In the genomic region with DNA sequence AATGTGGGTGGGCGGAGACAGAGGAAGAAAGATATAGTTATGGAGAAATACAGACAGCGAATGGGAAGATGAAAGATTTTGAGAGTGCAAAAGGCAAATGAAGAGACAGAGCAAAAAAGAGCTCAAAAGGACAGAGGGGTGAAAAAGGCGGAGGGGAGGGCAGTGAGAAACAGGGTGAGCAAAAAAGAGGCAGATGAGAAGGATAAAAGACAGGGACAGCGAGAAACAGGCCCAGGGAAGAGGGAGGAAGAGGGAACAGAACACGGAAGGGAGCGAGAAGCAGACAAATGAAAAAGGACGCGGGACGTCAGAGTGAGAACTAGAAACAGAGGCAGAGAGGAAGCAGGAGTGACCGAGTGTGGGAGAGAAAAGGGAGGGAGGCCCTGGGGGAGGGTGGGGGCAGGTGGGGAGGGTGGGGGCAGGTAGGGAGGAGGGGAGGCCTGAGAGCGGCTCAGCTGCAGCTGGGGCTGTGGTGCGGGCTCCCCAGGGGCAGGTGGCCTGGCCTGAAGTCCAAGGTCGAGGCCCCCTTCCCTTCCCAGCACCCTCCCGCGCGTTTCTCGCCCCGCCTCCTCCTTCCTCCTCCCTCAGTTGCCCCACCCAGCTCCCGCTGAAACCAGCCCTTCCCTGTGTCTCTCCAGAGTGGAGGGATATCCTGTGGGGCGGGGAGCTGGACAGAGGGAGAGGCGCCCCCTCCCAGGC, we compare ENCODE assay signal across 1 cellular context.
TF ChIP-seq lines count a peak whose summit lies in the region.

No MANE protein-coding gene starts in this region.

TF ChIP-seq in GM12878, 131 proteins besides CTCF, POLR2A, EP300 and RAD21 (continued from another document):
- TF ChIP-seq, protein P1, sequence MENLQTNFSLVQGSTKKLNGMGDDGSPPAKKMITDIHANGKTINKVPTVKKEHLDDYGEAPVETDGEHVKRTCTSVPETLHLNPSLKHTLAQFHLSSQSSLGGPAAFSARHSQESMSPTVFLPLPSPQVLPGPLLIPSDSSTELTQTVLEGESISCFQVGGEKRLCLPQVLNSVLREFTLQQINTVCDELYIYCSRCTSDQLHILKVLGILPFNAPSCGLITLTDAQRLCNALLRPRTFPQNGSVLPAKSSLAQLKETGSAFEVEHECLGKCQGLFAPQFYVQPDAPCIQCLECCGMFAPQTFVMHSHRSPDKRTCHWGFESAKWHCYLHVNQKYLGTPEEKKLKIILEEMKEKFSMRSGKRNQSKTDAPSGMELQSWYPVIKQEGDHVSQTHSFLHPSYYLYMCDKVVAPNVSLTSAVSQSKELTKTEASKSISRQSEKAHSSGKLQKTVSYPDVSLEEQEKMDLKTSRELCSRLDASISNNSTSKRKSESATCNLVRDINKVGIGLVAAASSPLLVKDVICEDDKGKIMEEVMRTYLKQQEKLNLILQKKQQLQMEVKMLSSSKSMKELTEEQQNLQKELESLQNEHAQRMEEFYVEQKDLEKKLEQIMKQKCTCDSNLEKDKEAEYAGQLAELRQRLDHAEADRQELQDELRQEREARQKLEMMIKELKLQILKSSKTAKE (IDR thresholded peaks at IDR 0.05; ENCODE audit: low read depth, poor library complexity, severe bottlenecking), result no peak
